In genomic region chr1:53447413-53447812, GRCh38 we compare ENCODE assay signal across 35 cellular contexts. TPM values are rescaled to one million over a fixed set of nuclear protein-coding genes. Genes with fewer than 3 reads are reported as not detected.
"Had no signal": no experiment of that assay in that cellular context is flagged by ENCODE, and none has a peak within 500 bp of the region (broad histone marks: within the 10 kb centered on the region; RNA-seq: fewer than 3 reads in every experiment).

No MANE protein-coding gene starts in this region.

- H3K36me3 ChIP-seq: brain microvascular endothelial cell, esophagus muscularis mucosa, gastrocnemius medialis, heart left ventricle, WERI-Rb-1 had no signal

- H3K27me3 Mint-ChIP-seq: activated CD8-positive, alpha-beta T cell treated with anti-CD3 and anti-CD28 coated beads for 36 hours; dendritic cell treated with granulocyte-macrophage colony-stimulating factor and Interleukin-4, amounts not matched to agents 40 ng/mL and 50 ng/mL, for 4 days had no signal

- H3K27me3 ChIP-seq: brain microvascular endothelial cell had no signal

- H3K27ac Mint-ChIP-seq: activated B cell treated with CpG ODN at 0.5 μM for 24 hours; activated CD8-positive, alpha-beta T cell treated with anti-CD3 and anti-CD28 coated beads for 36 hours; activated naive CD8-positive, alpha-beta T cell; activated T-helper 17 cell treated with anti-CD3 and anti-CD28 coated beads, Interleukin-2, amount 50 U/mL, for 72 hours; dendritic cell treated with granulocyte-macrophage colony-stimulating factor and Interleukin-4, amounts not matched to agents 40 ng/mL and 50 ng/mL, for 4 days had no signal

- H3K4me1 Mint-ChIP-seq: activated B cell treated with CpG ODN at 0.5 μM for 24 hours; activated T-helper 17 cell treated with anti-CD3 and anti-CD28 coated beads, Interleukin-2, amount 50 U/mL, for 72 hours; central memory CD8-positive, alpha-beta T cell had no signal

- DNase-seq: activated B cell treated with CpG ODN at 0.5 μM for 24 hours; activated CD4-positive, alpha-beta T cell treated with anti-CD3 and anti-CD28 coated beads for 48 hours; activated CD4-positive, alpha-beta T cell treated with anti-CD3 and anti-CD28 coated beads, Interleukin-2, amount 50 U/mL, for 1 hour; activated CD4-positive, alpha-beta T cell treated with anti-CD3 and anti-CD28 coated beads, Interleukin-2, amount 50 U/mL, for 48 hours; activated CD8-positive, alpha-beta memory T cell treated with anti-CD3 and anti-CD28 coated beads for 24 hours; activated CD8-positive, alpha-beta T cell treated with anti-CD3 and anti-CD28 coated beads for 36 hours; activated effector memory CD4-positive, alpha-beta T cell treated with Interleukin-2 at 50 U/mL for 16 hours; activated gamma-delta T cell treated with Interleukin-2 at 50 U/mL for 16 hours; activated naive CD4-positive, alpha-beta T cell treated with anti-CD3 and anti-CD28 coated beads, Interleukin-2, amount 50 U/mL, for 16 hours; activated naive CD4-positive, alpha-beta T cell treated with Interleukin-2 at 50 U/mL for 16 hours; activated T-cell treated with anti-CD3 and anti-CD28 coated beads, Interleukin-2, amount 50 U/mL, for 4 hours; amniotic stem cell; anterior cingulate cortex; brain microvascular endothelial cell; dorsolateral prefrontal cortex; effector memory CD4-positive, alpha-beta T cell; erythroblast; foreskin keratinocyte; gastrocnemius medialis; glutamatergic neuron; heart left ventricle; hypothalamus; WERI-Rb-1 had no signal

- H3K4me1 ChIP-seq: esophagus muscularis mucosa, foreskin keratinocyte, gastrocnemius medialis, heart left ventricle had no signal

- H3K27ac ChIP-seq: brain microvascular endothelial cell, coronary artery, dorsolateral prefrontal cortex, esophagus muscularis mucosa, foreskin keratinocyte, gastrocnemius medialis, heart left ventricle, WERI-Rb-1 had no signal

- H3K9me3 ChIP-seq: esophagus muscularis mucosa, gastrocnemius medialis, heart left ventricle had no signal

- FAIRE-seq: astrocyte, bronchial epithelial cell had no signal

- H3K36me3 Mint-ChIP-seq: activated naive CD8-positive, alpha-beta T cell had no signal

- H3K4me3 Mint-ChIP-seq: activated B cell treated with CpG ODN at 0.5 μM for 24 hours; activated CD8-positive, alpha-beta T cell treated with anti-CD3 and anti-CD28 coated beads for 36 hours; activated naive CD8-positive, alpha-beta T cell; activated T-cell treated with anti-CD3 and anti-CD28 coated beads, Interleukin-2, amount 50 U/mL, for 4 hours; activated T-helper 17 cell treated with anti-CD3 and anti-CD28 coated beads, Interleukin-2, amount 50 U/mL, for 72 hours; central memory CD8-positive, alpha-beta T cell; dendritic cell treated with granulocyte-macrophage colony-stimulating factor and Interleukin-4, amounts not matched to agents 40 ng/mL and 50 ng/mL, for 4 days had no signal

- H3K4me3 ChIP-seq: coronary artery, dorsolateral prefrontal cortex, esophagus muscularis mucosa, gastrocnemius medialis, heart left ventricle had no signal

- H3K9me3 Mint-ChIP-seq: activated B cell treated with CpG ODN at 0.5 μM for 24 hours; activated CD8-positive, alpha-beta T cell treated with anti-CD3 and anti-CD28 coated beads for 36 hours; activated T-cell treated with anti-CD3 and anti-CD28 coated beads, Interleukin-2, amount 50 U/mL, for 4 hours; activated T-helper 17 cell treated with anti-CD3 and anti-CD28 coated beads, Interleukin-2, amount 50 U/mL, for 72 hours; central memory CD8-positive, alpha-beta T cell; dendritic cell treated with granulocyte-macrophage colony-stimulating factor and Interleukin-4, amounts not matched to agents 40 ng/mL and 50 ng/mL, for 4 days had no signal

- ATAC-seq: activated CD4-positive, CD25-positive, alpha-beta regulatory T cell treated with anti-CD3 and anti-CD28 coated beads, Interleukin-2, amount 50 U/mL, for 24 hours; activated CD8-positive, alpha-beta T cell treated with anti-CD3 and anti-CD28 coated beads for 36 hours; activated T-cell treated with anti-CD3 and anti-CD28 coated beads, Interleukin-2, amount 50 U/mL, for 4 hours; activated T-helper 17 cell treated with anti-CD3 and anti-CD28 coated beads, Interleukin-2, amount 50 U/mL, for 72 hours; foreskin keratinocyte; gastrocnemius medialis; heart left ventricle had no signal

RNA-seq across cellular contexts. Expression of gene DMRTB1, which starts 11.8 kb away (rescaled TPM):
- total RNA-seq: activated B cell treated with CpG ODN at 0.5 μM for 24 hours; activated CD8-positive, alpha-beta T cell treated with anti-CD3 and anti-CD28 coated beads for 36 hours; activated T-cell treated with anti-CD3 and anti-CD28 coated beads, Interleukin-2, amount 50 U/mL, for 4 hours; activated T-helper 17 cell treated with anti-CD3 and anti-CD28 coated beads, Interleukin-2, amount 50 U/mL, for 72 hours; astrocyte; bronchial epithelial cell; cardiac septum; cerebellum; esophagus muscularis mucosa; foreskin keratinocyte; gastrocnemius medialis; heart left ventricle had no signal
- polyA plus RNA-seq: adipose tissue, foreskin keratinocyte, heart left ventricle had no signal
